21 cellular contexts compared by ENCODE assay signal in the genomic region with DNA sequence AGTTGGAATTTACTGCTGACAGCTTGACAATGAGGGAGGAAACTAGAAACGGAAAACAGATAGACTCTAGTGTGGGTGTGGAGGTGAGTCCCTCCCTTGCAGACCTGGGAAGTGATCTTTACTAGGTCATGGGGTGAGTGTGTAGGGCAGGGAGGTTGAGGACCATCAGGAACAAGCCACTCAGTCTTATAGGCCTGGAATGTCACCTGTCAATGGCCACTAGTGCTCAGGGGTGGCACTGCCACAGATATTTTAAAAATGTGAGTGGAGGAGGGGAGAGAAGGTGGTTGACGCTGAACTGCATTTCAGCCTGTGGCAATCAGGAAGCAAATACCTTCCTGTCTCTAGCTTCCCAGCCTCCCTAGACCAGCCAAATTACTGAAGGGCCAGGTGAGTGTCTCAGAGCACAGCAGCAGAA. TPM values are rescaled to one million over a fixed set of nuclear protein-coding genes. Genes with fewer than 3 reads are reported as not detected.
DNase-seq lines count a peak whose midpoint lies in the region; ATAC-seq and TF ChIP-seq lines count a peak whose summit lies in the region.
"Had no signal": no experiment of that assay in that cellular context is flagged by ENCODE, and none has a peak within 500 bp of the region (broad histone marks: within the 10 kb centered on the region; RNA-seq: fewer than 3 reads in every experiment).

No MANE protein-coding gene starts in this region.

- TF ChIP-seq POLR2A in heart left ventricle (IDR thresholded peaks at IDR 0.05) (no peak), testis (IDR thresholded peaks at IDR 0.05) (no peak)

- H3K4me1 ChIP-seq in heart left ventricle = peaks cover 0 to 40% (median 17%) of the 10 kb centered on the region in 12 donors
- peaks cover 0 to 10% of the 10 kb centered on the region in 2 donors for H3K4me1 ChIP-seq in lung (ENCODE audit: control insufficient read depth in 2 of 2, insufficient read depth in 2 of 2, low read length in 2 of 2)
- peaks cover 5% of the 10 kb centered on the region for H3K4me1 ChIP-seq in testis

- intact Hi-C loops in heart left ventricle (cut with DNase I) = loop anchor here in 2 of 10 donors (5.0 kb wide), 2 partner anchors 42 to 47 kb away; a partner anchor contains a TSS
- intact Hi-C loops in cardiac septum (cut with DNase I) = no loop called here
- intact Hi-C loops in testis (cut with DNase I; ENCODE audit: low total_unique reads) = no loop called here

- H3K36me3 ChIP-seq in heart left ventricle (no peaks in the 10 kb centered on the region), lung (ENCODE audit: control insufficient read depth in 2 of 2, insufficient read depth in 2 of 2, low read length in 2 of 2) (no peaks in the 10 kb centered on the region), testis (ENCODE audit: low read depth, missing control alignments) (no peaks in the 10 kb centered on the region)

- H3K36me3 Mint-ChIP-seq in activated naive CD8-positive, alpha-beta T cell treated with anti-CD3 and anti-CD28 coated beads, Interleukin-2, amount 50 U/mL, for 24 hours (ENCODE audit: low read depth) = no peaks in the 10 kb centered on the region
- H3K36me3 Mint-ChIP-seq: CD4-positive, CD25-positive, alpha-beta regulatory T cell had no signal

- WGBS in heart left ventricle, 4 donors = 43 to 56% (median 51%) methylated on average over 2 of the region's 2 CpGs
- 13 to 19% methylated on average over 2 of the region's 2 CpGs for WGBS in lung, 2 donors
- WGBS in testis, 2 donors = 59 to 60% methylated on average over 2 of the region's 2 CpGs

- TF ChIP-seq CTCF in heart left ventricle (IDR thresholded peaks at IDR 0.05) = no peak
- no peak for TF ChIP-seq CTCF in lung (IDR thresholded peaks at IDR 0.05; ENCODE audit: control extremely low read depth, extremely low read depth)
- TF ChIP-seq CTCF in testis (IDR thresholded peaks at IDR 0.05) = no peak

- H3K27ac ChIP-seq in heart left ventricle = peak overlapping the region in 10 of 12 donors; percentile 2 to 71 (median 34)
- peak overlapping the region in 1 of 2 donors; percentile 72 for H3K27ac ChIP-seq in lung (ENCODE audit: low read depth in 1 of 2, low read length in 1 of 2)
- H3K27ac ChIP-seq in testis = no peak overlapping the region
- H3K27ac ChIP-seq: dorsolateral prefrontal cortex, HL-60, VCaP had no signal

- peaks cover 4% of the 10 kb centered on the region for H3K27me3 Mint-ChIP-seq in activated naive CD8-positive, alpha-beta T cell treated with anti-CD3 and anti-CD28 coated beads, Interleukin-2, amount 50 U/mL, for 24 hours
- H3K27me3 Mint-ChIP-seq: stimulated activated naive CD8-positive, alpha-beta T cell treated with anti-CD3 and anti-CD28 coated beads, Interleukin-15, amount 100 ng/mL, for 72 hours had no signal

- H3K27ac Mint-ChIP-seq in activated naive CD8-positive, alpha-beta T cell treated with anti-CD3 and anti-CD28 coated beads, Interleukin-2, amount 50 U/mL, for 24 hours = no peak overlapping the region
- H3K27ac Mint-ChIP-seq: CD4-positive, CD25-positive, alpha-beta regulatory T cell; stimulated activated naive CD8-positive, alpha-beta T cell treated with anti-CD3 and anti-CD28 coated beads, Interleukin-15, amount 100 ng/mL, for 72 hours had no signal

- no peak for DNase-seq in heart left ventricle
- no peak for DNase-seq in cardiac septum (ENCODE audit: low spot score)
- DNase-seq in dermis microvascular lymphatic vessel endothelial cell (ENCODE audit: low read depth in 2 of 2) = peak; percentile 83 to 86
- DNase-seq in lung (ENCODE audit: low spot score) = peak; percentile 56
- no peak for DNase-seq in activated naive CD8-positive, alpha-beta T cell treated with anti-CD3 and anti-CD28 coated beads, Interleukin-2, amount 50 U/mL, for 24 hours
- DNase-seq in DMS53 treated with DMSO at 0.1 percent for 48 hours (lab: John Stamatoyannopoulos, UW; ENCODE audit: unreplicated experiment) = no peak
- no peak for DNase-seq in testis
- DNase-seq: activated gamma-delta T cell; aorta; CD4-positive, CD25-positive, alpha-beta regulatory T cell; dorsolateral prefrontal cortex; NCI-H2029; NCI-H69; stimulated activated naive CD8-positive, alpha-beta T cell treated with anti-CD3 and anti-CD28 coated beads, Interleukin-15, amount 100 ng/mL, for 72 hours had no signal

- H3K9me3 Mint-ChIP-seq in activated naive CD8-positive, alpha-beta T cell treated with anti-CD3 and anti-CD28 coated beads, Interleukin-2, amount 50 U/mL, for 24 hours = no peaks in the 10 kb centered on the region
- H3K9me3 Mint-ChIP-seq: CD4-positive, CD25-positive, alpha-beta regulatory T cell; stimulated activated naive CD8-positive, alpha-beta T cell treated with anti-CD3 and anti-CD28 coated beads, Interleukin-15, amount 100 ng/mL, for 72 hours had no signal

- ATAC-seq in heart left ventricle = peak in 3 of 4 donors; percentile 32 to 51 (median 45)
- peak; percentile 64 for ATAC-seq in lung (ENCODE audit: insufficient read depth, low FRiP score)
- no peak for ATAC-seq in activated naive CD8-positive, alpha-beta T cell treated with anti-CD3 and anti-CD28 coated beads, Interleukin-2, amount 50 U/mL, for 24 hours
- ATAC-seq in GM21786 (IDR thresholded peaks at IDR 0.05; ENCODE audit: unreplicated experiment) = no peak
- ATAC-seq: GM12878; stimulated activated naive CD8-positive, alpha-beta T cell treated with anti-CD3 and anti-CD28 coated beads, Interleukin-15, amount 100 ng/mL, for 72 hours had no signal

- H3K27me3 ChIP-seq in heart left ventricle = no peaks in the 10 kb centered on the region
- H3K27me3 ChIP-seq in lung (ENCODE audit: control insufficient read depth, insufficient read depth) = no peaks in the 10 kb centered on the region
- no peaks in the 10 kb centered on the region for H3K27me3 ChIP-seq in testis
- H3K27me3 ChIP-seq: dorsolateral prefrontal cortex had no signal

- peaks cover 5% of the 10 kb centered on the region for H3K4me1 Mint-ChIP-seq in activated naive CD8-positive, alpha-beta T cell treated with anti-CD3 and anti-CD28 coated beads, Interleukin-2, amount 50 U/mL, for 24 hours

- no peak overlapping the region for H3K4me3 ChIP-seq in heart left ventricle
- no peak overlapping the region for H3K4me3 ChIP-seq in lung
- H3K4me3 ChIP-seq in testis = no peak overlapping the region
- H3K4me3 ChIP-seq: dorsolateral prefrontal cortex, GM12878 had no signal

- H3K9me3 ChIP-seq in heart left ventricle = no peaks in the 10 kb centered on the region
- H3K9me3 ChIP-seq in lung (ENCODE audit: control insufficient read depth in 2 of 2, insufficient read depth in 1 of 2, low read length in 1 of 2) = no peaks in the 10 kb centered on the region
- no peaks in the 10 kb centered on the region for H3K9me3 ChIP-seq in testis

- no peak overlapping the region for H3K4me3 Mint-ChIP-seq in activated naive CD8-positive, alpha-beta T cell treated with anti-CD3 and anti-CD28 coated beads, Interleukin-2, amount 50 U/mL, for 24 hours
- H3K4me3 Mint-ChIP-seq: stimulated activated naive CD8-positive, alpha-beta T cell treated with anti-CD3 and anti-CD28 coated beads, Interleukin-15, amount 100 ng/mL, for 72 hours had no signal

RNA-seq across cellular contexts. Expression of a gene that starts 9.0 kb away (rescaled TPM):
- total RNA-seq in heart left ventricle (not detected), cardiac septum (not detected), dermis microvascular lymphatic vessel endothelial cell (not detected in 2 replicates), lung (not detected), testis (not detected)
- polyA plus RNA-seq in heart left ventricle (not detected), lung (not detected), testis (ENCODE audit: insufficient read depth, low read depth, low replicate concordance) (not detected)
- total RNA-seq: A673; aorta; CD4-positive, CD25-positive, alpha-beta regulatory T cell; GM12878; LHCN-M2; omental fat pad had no signal
- polyA plus RNA-seq: aorta; CD4-positive, CD25-positive, alpha-beta regulatory T cell; GM12878 had no signal

RNA-seq across cellular contexts. Expression of a gene that starts 39.6 kb away (rescaled TPM):
- 10 to 100 TPM in 2 of 9 donors, 1 to 10 TPM in 7; 4.1 to 10.3 (median 6.8) TPM for total RNA-seq in heart left ventricle
- polyA plus RNA-seq in heart left ventricle = 10 to 100 TPM in 1 of 2 donors, 1 to 10 TPM in 1; 7.4 to 11.3 TPM
- 4.0 TPM for total RNA-seq in cardiac septum
- total RNA-seq in dermis microvascular lymphatic vessel endothelial cell = 0.76 and 2.8 TPM in 2 replicates
- 1 to 10 TPM; 3.7 to 6.7 TPM for total RNA-seq in lung
- 1 to 10 TPM; 5.7 to 5.8 TPM for polyA plus RNA-seq in lung
- total RNA-seq in testis = 10 to 100 TPM; 56.9 to 69.8 TPM
- 15.0 TPM for polyA plus RNA-seq in testis (ENCODE audit: insufficient read depth, low read depth, low replicate concordance)
- total RNA-seq: CD4-positive, CD25-positive, alpha-beta regulatory T cell; GM12878 had no signal
- polyA plus RNA-seq: CD4-positive, CD25-positive, alpha-beta regulatory T cell; GM12878 had no signal

RNA-seq across cellular contexts. Expression of a gene that starts 42.9 kb away (rescaled TPM):
- total RNA-seq in heart left ventricle (1 to 10 TPM in 8 of 9 donors, under 1 TPM in 1; 0.97 to 9.5 (median 4.4) TPM), cardiac septum (1.5 TPM), dermis microvascular lymphatic vessel endothelial cell (2.6 and 3.3 TPM in 2 replicates), lung (10 to 100 TPM in 1 of 2 donors, not detected in 1; 14.1 TPM), testis (1 to 10 TPM; 2.5 to 6.5 TPM)
- polyA plus RNA-seq in heart left ventricle (1 to 10 TPM; 3.7 to 6.3 TPM), lung (1 to 10 TPM; 1.7 to 6.3 TPM), testis (ENCODE audit: insufficient read depth, low read depth, low replicate concordance) (7.1 TPM)
- total RNA-seq: A673; CD4-positive, CD25-positive, alpha-beta regulatory T cell; GM12878 had no signal
- polyA plus RNA-seq: CD4-positive, CD25-positive, alpha-beta regulatory T cell; GM12878 had no signal

Comparison
In these comparisons a context has a peak if more than half of its experiments do, and no peak if none do; other contexts are left out.
1. ATAC-seq: peak in heart left ventricle (3 of 4) and lung (single experiment); none in activated naive CD8-positive, alpha-beta T cell treated with anti-CD3 and anti-CD28 coated beads, Interleukin-2, amount 50 U/mL, for 24 hours (single experiment) and GM21786 (single experiment).
2. DNase-seq: peak in dermis microvascular lymphatic vessel endothelial cell (2 of 2) and lung (single experiment); none in heart left ventricle (0 of 5), cardiac septum (single experiment), activated naive CD8-positive, alpha-beta T cell treated with anti-CD3 and anti-CD28 coated beads, Interleukin-2, amount 50 U/mL, for 24 hours (single experiment), DMS53 treated with DMSO at 0.1 percent for 48 hours (single experiment) and testis (single experiment).
3. H3K27ac ChIP-seq: peak in heart left ventricle (10 of 12); none in testis (0 of 2).
4. RNA of a gene that starts 39.6 kb away (total RNA-seq): 56.9 to 69.8 TPM in testis; 4.1 to 10.3 TPM in heart left ventricle, 3.7 to 6.7 TPM in lung, 4.0 TPM in cardiac septum (single experiment) and 0.76 to 2.8 TPM in dermis microvascular lymphatic vessel endothelial cell; every median in the first group is over 4 times any median in the second.